28 cellular contexts compared by ENCODE assay signal in genomic region chr7:153396475-153396874, GRCh38.
DNase-seq lines count a peak whose midpoint lies in the region; ATAC-seq, FAIRE-seq and TF ChIP-seq lines count a peak whose summit lies in the region.
"Had no signal": no experiment of that assay in that cellular context is flagged by ENCODE, and none has a peak within 500 bp of the region (broad histone marks: within the 10 kb centered on the region; RNA-seq: fewer than 3 reads in every experiment).

No MANE protein-coding gene starts in this region.

- intact Hi-C loops in K562 (cut with micrococcal nuclease) (no loop called here), esophagus muscularis mucosa (cut with DNase I) (no loop called here), lower lobe of right lung (cut with DNase I) (no loop called here)

- 80% methylated on average over 2 of the region's 2 CpGs for WGBS in K562 (ENCODE audit: insufficient coverage, low coverage, missing lambda C conversion rate)
- WGBS in esophagus muscularis mucosa, result 84% methylated on average over 2 of the region's 2 CpGs

- H3K9me3 ChIP-seq in K562 (replicated peaks; ENCODE audit: control insufficient read depth, insufficient read depth, low read depth, low read length) (no peaks in the 10 kb centered on the region), esophagus muscularis mucosa (no peaks in the 10 kb centered on the region), lower lobe of right lung (no peaks in the 10 kb centered on the region)
- H3K9me3 ChIP-seq: A549, BE2C had no signal

- H3K36me3 Mint-ChIP-seq in osteocyte (ENCODE audit: unreplicated experiment), result no peaks in the 10 kb centered on the region
- H3K36me3 Mint-ChIP-seq: CD14-positive monocyte; CD4-positive, alpha-beta memory T cell; CD4-positive, CD25-positive, alpha-beta regulatory T cell; CD8-positive, alpha-beta memory T cell had no signal

- H2AFZ ChIP-seq in K562 (ENCODE audit: low read depth, low read length), result no peak overlapping the region

- no peaks in the 10 kb centered on the region for H3K9me1 ChIP-seq in K562 (ENCODE audit: control insufficient read depth, insufficient read depth, low read length)

- no peak for FAIRE-seq in K562 (lab: Jason Lieb, UNC)
- FAIRE-seq: A549, GM12878, GM12892, GM18507 had no signal

- H3K27ac ChIP-seq in K562 (ENCODE audit: extremely low read depth, low read depth, low read length) (no peak overlapping the region), esophagus muscularis mucosa (replicated peaks in 1 of 4) (no peak overlapping the region), lower lobe of right lung (no peak overlapping the region)
- H3K27ac ChIP-seq: 22Rv1, A549, BLaER1 had no signal

- no peak for TF ChIP-seq CTCF in K562 (IDR thresholded peaks at IDR 0.05 in 2 of 3, conservative IDR thresholded peaks at IDR 0.05 in 1 of 3; ENCODE audit: insufficient read depth in 2 of 3, low read depth in 1 of 3, low read length in 3 of 3)
- no peak for TF ChIP-seq CTCF in esophagus muscularis mucosa (IDR thresholded peaks at IDR 0.05)
- no peak for TF ChIP-seq CTCF in lower lobe of right lung (IDR thresholded peaks at IDR 0.05)
- no peak for TF ChIP-seq CTCF in osteocyte (IDR thresholded peaks at IDR 0.05)

- peaks cover 50% of the 10 kb centered on the region for H3K9me3 Mint-ChIP-seq in osteocyte (ENCODE audit: unreplicated experiment)

- no peak overlapping the region for H3K4me3 ChIP-seq in K562
- H3K4me3 ChIP-seq in esophagus muscularis mucosa, result no peak overlapping the region
- no peak overlapping the region for H3K4me3 ChIP-seq in lower lobe of right lung
- H3K4me3 ChIP-seq: A549, BLaER1, GM12878 had no signal

- BruUV-seq in K562 (replicated peaks; lab: Mats Ljungman, UMichigan), result no TSS peak

- ATAC-seq in K562 (no peak), lower lobe of right lung (peak; percentile 36 to 54)
- ATAC-seq: A549, GM12878 had no signal

- H3K27ac Mint-ChIP-seq in osteocyte (ENCODE audit: unreplicated experiment), result no peak overlapping the region
- H3K27ac Mint-ChIP-seq: CD14-positive monocyte; CD4-positive, CD25-positive, alpha-beta regulatory T cell; CD8-positive, alpha-beta memory T cell had no signal

- no peaks in the 10 kb centered on the region for H3K79me2 ChIP-seq in K562 (ENCODE audit: control insufficient read depth, insufficient read depth, low read length)

- POLR2A ChIA-PET in K562 (lab: Yijun Ruan, JAX), result no interaction called here

- no peak overlapping the region for H3K9ac ChIP-seq in K562 (ENCODE audit: insufficient read depth in 1 of 2, low read depth in 2 of 2, low read length in 2 of 2)
- H3K9ac ChIP-seq: BLaER1 had no signal

- H3K4me1 ChIP-seq in K562 (replicated peaks in 1 of 2; ENCODE audit: control insufficient read depth in 2 of 2, insufficient read depth in 2 of 2, low read length in 2 of 2) (peaks cover 0 to 3% of the 10 kb centered on the region in 2 experiments; a peak in 1 of 5 replicates), esophagus muscularis mucosa (no peaks in the 10 kb centered on the region), lower lobe of right lung (no peaks in the 10 kb centered on the region)
- H3K4me1 ChIP-seq: A549, BE2C, BLaER1 had no signal

- H3K4me2 ChIP-seq in K562 (ENCODE audit: insufficient read depth, low read length), result no peak overlapping the region
- H3K4me2 ChIP-seq: A549, BLaER1 had no signal

- H3K27me3 ChIP-seq in K562 (ENCODE audit: control insufficient read depth in 2 of 2, insufficient read depth in 2 of 2, low read length in 2 of 2) (no peaks in the 10 kb centered on the region), esophagus muscularis mucosa (no peaks in the 10 kb centered on the region), lower lobe of right lung (ENCODE audit: low read depth) (no peaks in the 10 kb centered on the region)
- H3K27me3 ChIP-seq: BE2C, BLaER1 had no signal

- H3K27me3 Mint-ChIP-seq in osteocyte (ENCODE audit: unreplicated experiment), result no peaks in the 10 kb centered on the region
- H3K27me3 Mint-ChIP-seq: CD4-positive, alpha-beta memory T cell; CD4-positive, CD25-positive, alpha-beta regulatory T cell had no signal

- CTCF ChIA-PET in K562 (lab: Yijun Ruan, JAX; ENCODE audit: low intra/inter-chr PET ratio), result no interaction called here

- DNase-seq in K562 (ENCODE audit: extremely low read depth in 1 of 4, low spot score in 3 of 4) (no peak), esophagus muscularis mucosa (ENCODE audit: extremely low spot score) (peak; percentile 68), lower lobe of right lung (no peak), osteocyte (ENCODE audit: extremely low spot score, unreplicated experiment) (peak; percentile 7), AG08395 (ENCODE audit: low spot score) (no peak), hepatic stellate cell (ENCODE audit: low spot score) (no peak), HUDEP-2 (lab: John Stamatoyannopoulos, UW; ENCODE audit: unreplicated experiment in 76 of 76) (no peak), NCI-H1694 treated with DMSO at 0.1 percent for 48 hours (lab: John Stamatoyannopoulos, UW) (no peak)
- DNase-seq: BE2C; C1 segment of cervical spinal cord; CD4-positive, alpha-beta memory T cell; CD4-positive, CD25-positive, alpha-beta regulatory T cell; CD8-positive, alpha-beta memory T cell; COR-L47; DMS 273 treated with DMSO at 0.1 percent for 48 hours; DMS153; DMS53; DMS79; DND-41; EL; GDM1 had no signal

- no peak overlapping the region for H3K4me3 Mint-ChIP-seq in osteocyte (ENCODE audit: unreplicated experiment)
- H3K4me3 Mint-ChIP-seq: CD14-positive monocyte; CD4-positive, alpha-beta memory T cell; CD4-positive, CD25-positive, alpha-beta regulatory T cell; CD8-positive, alpha-beta memory T cell had no signal

- H3K4me1 Mint-ChIP-seq in osteocyte (ENCODE audit: unreplicated experiment), result no peaks in the 10 kb centered on the region
- H3K4me1 Mint-ChIP-seq: CD14-positive monocyte; CD4-positive, alpha-beta memory T cell; CD4-positive, CD25-positive, alpha-beta regulatory T cell; CD8-positive, alpha-beta memory T cell had no signal

- in situ Hi-C loops in K562 (cut with MboI), result no loop called here

- TF ChIP-seq EP300 in K562 (IDR thresholded peaks at IDR 0.05; ENCODE audit: low read length) (no peak), esophagus muscularis mucosa (IDR thresholded peaks at IDR 0.05) (no peak)

- H3K36me3 ChIP-seq in K562 (ENCODE audit: control insufficient read depth, insufficient read depth, low read length) (peaks cover 81% of the 10 kb centered on the region), esophagus muscularis mucosa (no peaks in the 10 kb centered on the region), lower lobe of right lung (no peaks in the 10 kb centered on the region)
- H3K36me3 ChIP-seq: BE2C, BLaER1 had no signal

- TF ChIP-seq POLR2A in K562 (conservative IDR thresholded peaks at IDR 0.05), result peak; percentile 6; the same call in 1 of the 2 replicates
- no peak for TF ChIP-seq POLR2A in esophagus muscularis mucosa (IDR thresholded peaks at IDR 0.05; ENCODE audit: low read depth)

- no peaks in the 10 kb centered on the region for H4K20me1 ChIP-seq in K562 (replicated peaks; ENCODE audit: control insufficient read depth, insufficient read depth, low read length)
- H4K20me1 ChIP-seq: BLaER1 had no signal

- TF ChIP-seq RAD21 in K562 (CRISPR knock-in tag; conservative IDR thresholded peaks at IDR 0.05 in 1 of 2, IDR thresholded peaks at IDR 0.05 in 1 of 2), result no peak

TF ChIP-seq in K562, 482 proteins besides CTCF, POLR2A, EP300 and RAD21:
- TF ChIP-seq TCF7 (IDR thresholded peaks at IDR 0.05; ENCODE audit: borderline replicate concordance) (no peak), POLR2AphosphoS5 (IDR thresholded peaks at IDR 0.05; ENCODE audit: control insufficient read depth, insufficient read depth, low read depth, low read length) (0 out of 2 replicates have a peak, but pooled peaks have one; percentile 13), POU5F1 (IDR thresholded peaks at IDR 0.05; ENCODE audit: borderline replicate concordance, low read depth, low read length, partially characterized antibody) (no peak)
- TF ChIP-seq, protein P1, sequence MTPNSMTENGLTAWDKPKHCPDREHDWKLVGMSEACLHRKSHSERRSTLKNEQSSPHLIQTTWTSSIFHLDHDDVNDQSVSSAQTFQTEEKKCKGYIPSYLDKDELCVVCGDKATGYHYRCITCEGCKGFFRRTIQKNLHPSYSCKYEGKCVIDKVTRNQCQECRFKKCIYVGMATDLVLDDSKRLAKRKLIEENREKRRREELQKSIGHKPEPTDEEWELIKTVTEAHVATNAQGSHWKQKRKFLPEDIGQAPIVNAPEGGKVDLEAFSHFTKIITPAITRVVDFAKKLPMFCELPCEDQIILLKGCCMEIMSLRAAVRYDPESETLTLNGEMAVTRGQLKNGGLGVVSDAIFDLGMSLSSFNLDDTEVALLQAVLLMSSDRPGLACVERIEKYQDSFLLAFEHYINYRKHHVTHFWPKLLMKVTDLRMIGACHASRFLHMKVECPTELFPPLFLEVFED (CRISPR knock-in tag; conservative IDR thresholded peaks at IDR 0.05), result 0 out of 2 replicates have a peak, but pooled peaks have one; percentile 11

Comparison
In these comparisons a context has a peak if more than half of its experiments do, and no peak if none do; other contexts are left out.
1. DNase-seq: peak in esophagus muscularis mucosa (single experiment) and osteocyte (single experiment); none in K562 (0 of 4), lower lobe of right lung (single experiment), AG08395 (single experiment), hepatic stellate cell (single experiment), HUDEP-2 (0 of 76) and NCI-H1694 treated with DMSO at 0.1 percent for 48 hours (single experiment).